Comparison of ENCODE assay signal across 8 cellular contexts in the genomic region with DNA sequence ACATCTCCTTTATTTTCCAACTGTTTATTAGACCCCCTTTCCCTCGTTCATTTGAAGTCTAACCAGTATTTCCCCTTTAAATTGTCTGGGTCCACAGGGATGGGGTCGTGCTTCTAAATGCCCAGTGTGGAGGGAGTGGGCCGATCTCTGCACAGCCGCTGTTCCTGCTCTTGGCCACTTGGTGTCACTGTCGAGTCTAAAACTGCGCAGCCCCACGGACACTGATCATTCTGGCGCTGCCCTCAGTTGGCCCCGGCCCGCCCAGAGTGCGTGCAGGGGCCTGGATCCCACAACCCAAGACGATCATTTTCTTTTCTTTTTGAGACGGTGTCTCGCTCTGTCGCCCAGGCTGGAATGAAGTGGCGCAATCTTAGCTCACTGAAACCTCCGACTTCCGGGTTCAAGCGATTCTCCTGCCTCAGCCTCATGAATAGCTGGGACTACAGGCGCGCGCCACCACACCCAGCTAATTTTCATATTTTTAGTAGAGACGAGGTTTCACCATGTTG. TPM values are rescaled to one million over a fixed set of nuclear protein-coding genes. Genes with fewer than 3 reads are reported as not detected.
DNase-seq lines count a peak whose midpoint lies in the region; ATAC-seq and TF ChIP-seq lines count a peak whose summit lies in the region.

No MANE protein-coding gene starts in this region.

- TF ChIP-seq EP300 in sigmoid colon (IDR thresholded peaks at IDR 0.05) = no peak

- no peak for TF ChIP-seq POLR2A in sigmoid colon (IDR thresholded peaks at IDR 0.05)

- no peak overlapping the region for H3K27ac ChIP-seq in right atrium auricular region
- H3K27ac ChIP-seq in sigmoid colon = no peak overlapping the region

- H3K9me3 ChIP-seq in right atrium auricular region (no peaks in the 10 kb centered on the region), sigmoid colon (no peaks in the 10 kb centered on the region)

- no peaks in the 10 kb centered on the region for H3K27me3 ChIP-seq in right atrium auricular region
- H3K27me3 ChIP-seq in sigmoid colon = peaks cover 0 to 9% (median 0%) of the 10 kb centered on the region in 3 donors

- H3K36me3 ChIP-seq in right atrium auricular region (no peaks in the 10 kb centered on the region), sigmoid colon (no peaks in the 10 kb centered on the region)

- H3K4me1 ChIP-seq in right atrium auricular region (peaks cover 0 to 7% of the 10 kb centered on the region in 2 donors), sigmoid colon (peaks cover 0 to 4% (median 0%) of the 10 kb centered on the region in 4 donors)

- TF ChIP-seq CTCF in right atrium auricular region (IDR thresholded peaks at IDR 0.05) (peak; percentile 93 to 96), sigmoid colon (IDR thresholded peaks at IDR 0.05) (peak; percentile 89 to 95 (median 94))

- H3K4me3 ChIP-seq in right atrium auricular region (no peak overlapping the region), sigmoid colon (no peak overlapping the region)

- peak; percentile 64 for ATAC-seq in GM21528 (IDR thresholded peaks at IDR 0.05; ENCODE audit: low FRiP score, unreplicated experiment)

- 11 to 28% methylated on average over 23 of the region's 23 CpGs for WGBS in sigmoid colon, 2 donors

- DNase-seq in CD1c-positive myeloid dendritic cell (ENCODE audit: extremely low spot score) = peak; percentile 78
- peak; percentile 12 for DNase-seq in NCI-H1092 (lab: John Stamatoyannopoulos, UW)
- peak; percentile 25 to 61 (median 38) for DNase-seq in T-helper 2 cell
- peak in 48 of 58 donors; percentile 5 to 64 (median 23) for DNase-seq in anterior cingulate cortex (lab: John Stamatoyannopoulos, UW)
- DNase-seq in right atrium auricular region (ENCODE audit: low spot score) = peak; percentile 73
- DNase-seq in sigmoid colon = peak; percentile 84
- no peak for DNase-seq in amniotic stem cell (lab: John Stamatoyannopoulos, UW)

- intact Hi-C loops in sigmoid colon (cut with DNase I) = loop anchor here (2.0 to 10.0 kb wide), 3 partner anchors 33 to 631 kb away; no protein-coding TSS in a partner anchor

RNA-seq across cellular contexts. Expression of a gene that starts 12.0 kb away (rescaled TPM):
- total RNA-seq in right atrium auricular region = not detected
- total RNA-seq in sigmoid colon = not detected
- polyA plus RNA-seq in sigmoid colon = not detected

RNA-seq across cellular contexts. Expression of a gene that starts 50.2 kb away (rescaled TPM):
- 10 to 100 TPM; 16.3 to 22.2 TPM for total RNA-seq in right atrium auricular region
- 10 to 100 TPM; 17.1 to 31.5 (median 21.8) TPM for total RNA-seq in sigmoid colon
- polyA plus RNA-seq in sigmoid colon = 10 to 100 TPM in 1 of 3 donors, 1 to 10 TPM in 2; 3.9 to 10.3 (median 9.6) TPM
